Comparison of ENCODE assay signal across 8 cellular contexts in genomic region chr2:210617732-210618330, GRCh38.
DNase-seq lines count a peak whose midpoint lies in the region; ATAC-seq, FAIRE-seq and TF ChIP-seq lines count a peak whose summit lies in the region.

No MANE protein-coding gene starts in this region.

- no peak overlapping the region for H3K27ac ChIP-seq in K562 (ENCODE audit: extremely low read depth, low read depth, low read length)

- H3K27me3 ChIP-seq in K562 (ENCODE audit: control insufficient read depth in 2 of 2, insufficient read depth in 2 of 2, low read length in 2 of 2): no peaks in the 10 kb centered on the region

- no peaks in the 10 kb centered on the region for H3K79me2 ChIP-seq in K562 (ENCODE audit: control insufficient read depth, insufficient read depth, low read length)

- no peak for TF ChIP-seq EP300 in K562 (IDR thresholded peaks at IDR 0.05; ENCODE audit: low read length)

- H3K4me2 ChIP-seq in K562 (ENCODE audit: insufficient read depth, low read length): no peak overlapping the region

- no peaks in the 10 kb centered on the region for H3K9me1 ChIP-seq in K562 (ENCODE audit: control insufficient read depth, insufficient read depth, low read length)

- no peaks in the 10 kb centered on the region for H3K36me3 ChIP-seq in K562 (ENCODE audit: control insufficient read depth, insufficient read depth, low read length)

- H3K9me3 ChIP-seq in K562 (replicated peaks; ENCODE audit: control insufficient read depth, insufficient read depth, low read depth, low read length): no peaks in the 10 kb centered on the region

- H2AFZ ChIP-seq in K562 (ENCODE audit: low read depth, low read length): no peak overlapping the region

- no peaks in the 10 kb centered on the region for H4K20me1 ChIP-seq in K562 (replicated peaks; ENCODE audit: control insufficient read depth, insufficient read depth, low read length)

- ATAC-seq in GM18867 (IDR thresholded peaks at IDR 0.05; ENCODE audit: unreplicated experiment): peak; percentile 90
- peak; percentile 90 for ATAC-seq in HG03159 (IDR thresholded peaks at IDR 0.05; ENCODE audit: unreplicated experiment)
- ATAC-seq in K562: no peak

- POLR2A ChIA-PET in K562 (lab: Yijun Ruan, JAX): no interaction called here

- no peak for TF ChIP-seq POLR2A in K562 (conservative IDR thresholded peaks at IDR 0.05)

- FAIRE-seq in K562 (lab: Jason Lieb, UNC): no peak

- intact Hi-C loops in K562 (cut with micrococcal nuclease): loop anchor here (2.0 kb wide), 1 partner anchor 541 kb away; no protein-coding TSS in a partner anchor

- WGBS in K562 (ENCODE audit: insufficient coverage, low coverage, missing lambda C conversion rate): 0% methylated on average over 3 of the region's 3 CpGs

- H3K9ac ChIP-seq in K562 (ENCODE audit: insufficient read depth in 1 of 2, low read depth in 2 of 2, low read length in 2 of 2): no peak overlapping the region

- in situ Hi-C loops in K562 (cut with MboI): no loop called here

- CTCF ChIA-PET in K562 (lab: Yijun Ruan, JAX; ENCODE audit: low intra/inter-chr PET ratio): interaction anchor here (1.0 kb wide), 1 partner anchor 1950 kb away, joined by 3 read pairs; no protein-coding TSS in a partner anchor

- peak in 2 of 3 experiments; percentile 28 to 39; a peak in 2 of 6 replicates for TF ChIP-seq CTCF in K562 (IDR thresholded peaks at IDR 0.05 in 2 of 3, conservative IDR thresholded peaks at IDR 0.05 in 1 of 3; ENCODE audit: insufficient read depth in 2 of 3, low read depth in 1 of 3, low read length in 3 of 3)

- no peak overlapping the region for H3K4me3 ChIP-seq in K562

- TF ChIP-seq RAD21 in K562 (CRISPR knock-in tag; conservative IDR thresholded peaks at IDR 0.05 in 1 of 2, IDR thresholded peaks at IDR 0.05 in 1 of 2): peak; percentile 47 to 50

- H3K4me1 ChIP-seq in K562 (replicated peaks in 1 of 2; ENCODE audit: control insufficient read depth in 2 of 2, insufficient read depth in 2 of 2, low read length in 2 of 2): no peaks in the 10 kb centered on the region

- DNase-seq in AML-193 (lab: John Stamatoyannopoulos, UW) (peak; percentile 34 to 35), NCI-H2171 (lab: John Stamatoyannopoulos, UW) (peak; percentile 71), K562 (ENCODE audit: extremely low read depth in 1 of 4, low spot score in 3 of 4) (peak; percentile 9 to 19 (median 14)), medulla oblongata (ENCODE audit: extremely low spot score) (peak; percentile 89)
- no peak for DNase-seq in activated naive CD4-positive, alpha-beta T cell treated with Interleukin-2 at 50 U/mL for 16 hours
- no peak for DNase-seq in activated T-cell treated with anti-CD3 and anti-CD28 coated beads, Interleukin-2, amount 50 U/mL, for 1 hour

- no TSS peak for BruUV-seq in K562 (replicated peaks; lab: Mats Ljungman, UMichigan)

TF ChIP-seq in K562, 482 proteins besides CTCF, POLR2A, EP300 and RAD21:
- TF ChIP-seq DEAF1 (CRISPR knock-in tag; IDR thresholded peaks at IDR 0.05) (peak; percentile 39; the same call in 1 of the 2 replicates), CSDE1 (IDR thresholded peaks at IDR 0.05) (no peak)

Comparison
In these comparisons a context has a peak if more than half of its experiments do, and no peak if none do; other contexts are left out.
1. DNase-seq: peak in AML-193 (2 of 2), NCI-H2171 (single experiment), K562 (4 of 4) and medulla oblongata (single experiment); none in activated naive CD4-positive, alpha-beta T cell treated with Interleukin-2 at 50 U/mL for 16 hours (single experiment) and activated T-cell treated with anti-CD3 and anti-CD28 coated beads, Interleukin-2, amount 50 U/mL, for 1 hour (single experiment).